16 cellular contexts compared by ENCODE assay signal in genomic region chr1:193077991-193078390, GRCh38.
DNase-seq lines count a peak whose midpoint lies in the region.
"Had no signal": no experiment of that assay in that cellular context is flagged by ENCODE, and none has a peak within 500 bp of the region (broad histone marks: within the 10 kb centered on the region; RNA-seq: fewer than 3 reads in every experiment).

No MANE protein-coding gene starts in this region.

- in situ Hi-C loops in KBM-7 (cut with MboI; ENCODE audit: low pct_unique_long_range_greater_than_20kb, low sequenced_read_pairs) = no loop called here

- DNase-seq in AG08395 (ENCODE audit: low spot score) (peak; percentile 3), HCEC 1CT (peak; percentile 17), amniotic epithelial cell (ENCODE audit: low read depth) (peak; percentile 52), fibroblast of peridontal ligament (ENCODE audit: extremely low read depth) (peak; percentile 2), KBM-7 (no peak), superior temporal gyrus (ENCODE audit: extremely low spot score) (no peak), NCI-H69 (lab: John Stamatoyannopoulos, UW) (no peak)
- no peak for DNase-seq in stimulated activated CD8-positive, alpha-beta memory T cell treated with anti-CD3 and anti-CD28 coated beads, Interleukin-4, amount 100 ng/mL, for 48 hours
- DNase-seq: Calu3, DND-41, NCI-H1092 treated with DMSO at 0.1 percent for 48 hours, NCI-H1436 treated with DMSO at 0.1 percent for 48 hours, NCI-H1930, NCI-H2107, NCI-H526 treated with DMSO at 0.1 percent for 48 hours, SHP77 had no signal

Comparison
In these comparisons a context has a peak if more than half of its experiments do, and no peak if none do; other contexts are left out.
1. DNase-seq: peak in AG08395 (single experiment), HCEC 1CT (single experiment), amniotic epithelial cell (single experiment) and fibroblast of peridontal ligament (single experiment); none in KBM-7 (single experiment), superior temporal gyrus (single experiment), NCI-H69 (single experiment) and stimulated activated CD8-positive, alpha-beta memory T cell treated with anti-CD3 and anti-CD28 coated beads, Interleukin-4, amount 100 ng/mL, for 48 hours (single experiment).